In genomic region chr6:168648730-168649129, GRCh38 we compare ENCODE assay signal across 1 cellular context.
TF ChIP-seq lines count a peak whose summit lies in the region.

No MANE protein-coding gene starts in this region.

TF ChIP-seq in GM23338, 12 proteins besides CTCF, POLR2A, EP300 and RAD21 (continued from another document):
- no peak for TF ChIP-seq REST (IDR thresholded peaks at IDR 0.05; ENCODE audit: unreplicated experiment)
- TF ChIP-seq CREB1 (CRISPR knock-in tag; IDR thresholded peaks at IDR 0.05; ENCODE audit: low read depth): no peak
- no peak for TF ChIP-seq POLR2AphosphoS5 (IDR thresholded peaks at IDR 0.05; ENCODE audit: low read depth)
- TF ChIP-seq JUNB (IDR thresholded peaks at IDR 0.05; ENCODE audit: unreplicated experiment): no peak
- no peak for TF ChIP-seq ZNF331 (CRISPR knock-in tag; IDR thresholded peaks at IDR 0.05; ENCODE audit: low read depth)
- TF ChIP-seq EZH2 (IDR thresholded peaks at IDR 0.05; ENCODE audit: low read depth, unreplicated experiment): no peak
- TF ChIP-seq EZH2phosphoT487 (IDR thresholded peaks at IDR 0.05; ENCODE audit: unreplicated experiment): no peak
- TF ChIP-seq ZNF462 (CRISPR knock-in tag; IDR thresholded peaks at IDR 0.05): no peak
- no peak for TF ChIP-seq ZNF114 (CRISPR knock-in tag; IDR thresholded peaks at IDR 0.05)
TF ChIP-seq in GM23338: peak in this region for 0.
